34 cellular contexts compared by ENCODE assay signal in genomic region chr9:95237336-95237735, GRCh38.
"Had no signal": no experiment of that assay in that cellular context is flagged by ENCODE, and none has a peak within 500 bp of the region (broad histone marks: within the 10 kb centered on the region; RNA-seq: fewer than 3 reads in every experiment).

No MANE protein-coding gene starts in this region.

- ATAC-seq: activated naive CD4-positive, alpha-beta T cell treated with anti-CD3 and anti-CD28 coated beads, Interleukin-2, amount 50 U/mL, for 72 hours; activated naive CD8-positive, alpha-beta T cell treated with anti-CD3 and anti-CD28 coated beads, Interleukin-2, amount 50 U/mL, for 24 hours; activated T-cell treated with anti-CD3 and anti-CD28 coated beads, Interleukin-2, amount 50 U/mL, for 4 hours; activated T-cell treated with anti-CD3 and anti-CD28 coated beads, Interleukin-2, amount 50 U/mL, for 72 hours; activated T-helper 17 cell treated with anti-CD3 and anti-CD28 coated beads, Interleukin-2, amount 50 U/mL, for 72 hours; body of pancreas had no signal

- H3K4me3 Mint-ChIP-seq: activated naive CD4-positive, alpha-beta T cell treated with anti-CD3 and anti-CD28 coated beads for 36 hours; activated naive CD4-positive, alpha-beta T cell treated with anti-CD3 and anti-CD28 coated beads, Interleukin-2, amount 10 ng/mL, durations not matched to agents 7 days and 5 days; activated naive CD4-positive, alpha-beta T cell treated with anti-CD3 and anti-CD28 coated beads, Interleukin-2, amount 50 U/mL, for 24 hours; activated naive CD8-positive, alpha-beta T cell; activated naive CD8-positive, alpha-beta T cell treated with anti-CD3 and anti-CD28 coated beads for 36 hours; activated naive CD8-positive, alpha-beta T cell treated with anti-CD3 and anti-CD28 coated beads, Interleukin-2, amount 10 ng/mL, durations not matched to agents 7 days and 5 days; activated naive CD8-positive, alpha-beta T cell treated with anti-CD3 and anti-CD28 coated beads, Interleukin-2, amount 50 U/mL, for 24 hours; activated T-cell treated with anti-CD3 and anti-CD28 coated beads, Interleukin-2, amount 50 U/mL, for 24 hours; activated T-cell treated with anti-CD3 and anti-CD28 coated beads, Interleukin-2, amount 50 U/mL, for 4 hours; activated T-cell treated with anti-CD3 and anti-CD28 coated beads, Interleukin-2, amount 50 U/mL, for 72 hours; activated T-helper 1 cell treated with anti-CD3 and anti-CD28 coated beads, Interleukin-12 subunit alpha, Interleukin-12 subunit beta, Interleukin-2, Interleukin-4 antibody, amounts not matched to agents 30 ng/mL and 10 ng/mL and 1 ng/mL, durations not matched to agents 14 hours and 24 hours and 36 hours; activated T-helper 17 cell treated with anti-CD3 and anti-CD28 coated beads, Interleukin-2, amount 50 U/mL, for 72 hours; brain; central memory CD8-positive, alpha-beta T cell had no signal

- H3K27me3 Mint-ChIP-seq: activated naive CD4-positive, alpha-beta T cell treated with anti-CD3 and anti-CD28 coated beads, Interleukin-2, amount 10 ng/mL, durations not matched to agents 7 days and 5 days; activated naive CD4-positive, alpha-beta T cell treated with anti-CD3 and anti-CD28 coated beads, Interleukin-2, amount 50 U/mL, for 24 hours; activated naive CD8-positive, alpha-beta T cell; activated naive CD8-positive, alpha-beta T cell treated with anti-CD3 and anti-CD28 coated beads for 36 hours; activated naive CD8-positive, alpha-beta T cell treated with anti-CD3 and anti-CD28 coated beads, Interleukin-2, amount 10 ng/mL, durations not matched to agents 7 days and 5 days; activated naive CD8-positive, alpha-beta T cell treated with anti-CD3 and anti-CD28 coated beads, Interleukin-2, amount 50 U/mL, for 24 hours; activated T-cell treated with anti-CD3 and anti-CD28 coated beads, Interleukin-2, amount 50 U/mL, for 24 hours; activated T-helper 17 cell treated with anti-CD3 and anti-CD28 coated beads, Interleukin-2, amount 50 U/mL, for 72 hours; central memory CD8-positive, alpha-beta T cell had no signal

- H3K9me3 Mint-ChIP-seq: activated naive CD4-positive, alpha-beta T cell treated with anti-CD3 and anti-CD28 coated beads for 36 hours; activated naive CD4-positive, alpha-beta T cell treated with anti-CD3 and anti-CD28 coated beads, Interleukin-2, amount 50 U/mL, for 24 hours; activated naive CD8-positive, alpha-beta T cell treated with anti-CD3 and anti-CD28 coated beads for 36 hours; activated naive CD8-positive, alpha-beta T cell treated with anti-CD3 and anti-CD28 coated beads, Interleukin-2, amount 50 U/mL, for 24 hours; activated T-cell treated with anti-CD3 and anti-CD28 coated beads, Interleukin-2, amount 50 U/mL, for 24 hours; activated T-cell treated with anti-CD3 and anti-CD28 coated beads, Interleukin-2, amount 50 U/mL, for 4 hours; activated T-cell treated with anti-CD3 and anti-CD28 coated beads, Interleukin-2, amount 50 U/mL, for 72 hours; activated T-helper 17 cell treated with anti-CD3 and anti-CD28 coated beads, Interleukin-2, amount 50 U/mL, for 72 hours; activated T-helper 2 cell treated with anti-CD3 and anti-CD28 coated beads, Interferon-gamma antibody, Interleukin-2, Interleukin-4, amounts not matched to agents 10 μg/mL and 5 μg/mL and 100 μg/mL, durations not matched to agents 14 hours and 24 hours and 36 hours; brain; central memory CD8-positive, alpha-beta T cell had no signal

- H3K4me1 Mint-ChIP-seq: activated naive CD4-positive, alpha-beta T cell treated with anti-CD3 and anti-CD28 coated beads, Interleukin-2, amount 10 ng/mL, durations not matched to agents 7 days and 5 days; activated naive CD4-positive, alpha-beta T cell treated with anti-CD3 and anti-CD28 coated beads, Interleukin-2, amount 50 U/mL, for 24 hours; activated naive CD8-positive, alpha-beta T cell treated with anti-CD3 and anti-CD28 coated beads for 36 hours; activated naive CD8-positive, alpha-beta T cell treated with anti-CD3 and anti-CD28 coated beads, Interleukin-2, amount 10 ng/mL, durations not matched to agents 7 days and 5 days; activated naive CD8-positive, alpha-beta T cell treated with anti-CD3 and anti-CD28 coated beads, Interleukin-2, amount 50 U/mL, for 24 hours; activated T-helper 17 cell treated with anti-CD3 and anti-CD28 coated beads, Interleukin-2, amount 50 U/mL, for 72 hours; brain; central memory CD8-positive, alpha-beta T cell had no signal

- H3K27ac Mint-ChIP-seq: activated naive CD4-positive, alpha-beta T cell treated with anti-CD3 and anti-CD28 coated beads for 36 hours; activated naive CD4-positive, alpha-beta T cell treated with anti-CD3 and anti-CD28 coated beads, Interleukin-2, amount 10 ng/mL, durations not matched to agents 7 days and 5 days; activated naive CD4-positive, alpha-beta T cell treated with anti-CD3 and anti-CD28 coated beads, Interleukin-2, amount 50 U/mL, for 24 hours; activated naive CD8-positive, alpha-beta T cell; activated naive CD8-positive, alpha-beta T cell treated with anti-CD3 and anti-CD28 coated beads for 36 hours; activated naive CD8-positive, alpha-beta T cell treated with anti-CD3 and anti-CD28 coated beads, Interleukin-2, amount 10 ng/mL, durations not matched to agents 7 days and 5 days; activated naive CD8-positive, alpha-beta T cell treated with anti-CD3 and anti-CD28 coated beads, Interleukin-2, amount 50 U/mL, for 24 hours; activated T-cell treated with anti-CD3 and anti-CD28 coated beads, Interleukin-2, amount 50 U/mL, for 24 hours; activated T-cell treated with anti-CD3 and anti-CD28 coated beads, Interleukin-2, amount 50 U/mL, for 72 hours; activated T-helper 17 cell treated with anti-CD3 and anti-CD28 coated beads, Interleukin-2, amount 50 U/mL, for 72 hours; activated T-helper 2 cell treated with anti-CD3 and anti-CD28 coated beads, Interferon-gamma antibody, Interleukin-2, Interleukin-4, amounts not matched to agents 10 μg/mL and 5 μg/mL and 100 μg/mL, durations not matched to agents 14 hours and 24 hours and 36 hours; brain had no signal

- DNase-seq: activated effector memory CD4-positive, alpha-beta T cell treated with anti-CD3 and anti-CD28 coated beads, Interleukin-2, amount 50 U/mL, for 16 hours; activated effector memory CD4-positive, alpha-beta T cell treated with Interleukin-2 at 50 U/mL for 16 hours; activated gamma-delta T cell; activated gamma-delta T cell treated with Interleukin-2 at 50 U/mL for 16 hours; activated naive CD4-positive, alpha-beta T cell; activated naive CD4-positive, alpha-beta T cell treated with anti-CD3 and anti-CD28 coated beads for 36 hours; activated naive CD4-positive, alpha-beta T cell treated with anti-CD3 and anti-CD28 coated beads, Interleukin-2, amount 10 ng/mL, durations not matched to agents 7 days and 5 days; activated naive CD4-positive, alpha-beta T cell treated with anti-CD3 and anti-CD28 coated beads, Interleukin-2, amount 50 U/mL, for 16 hours; activated naive CD4-positive, alpha-beta T cell treated with Interleukin-2 at 50 U/mL for 16 hours; activated naive CD8-positive, alpha-beta T cell treated with anti-CD3 and anti-CD28 coated beads for 36 hours; activated naive CD8-positive, alpha-beta T cell treated with anti-CD3 and anti-CD28 coated beads, Interleukin-2, amount 10 ng/mL, durations not matched to agents 7 days and 5 days; activated naive CD8-positive, alpha-beta T cell treated with anti-CD3 and anti-CD28 coated beads, Interleukin-2, amount 50 U/mL, for 24 hours; activated T-cell treated with anti-CD3 and anti-CD28 coated beads, Interleukin-2, amount 50 U/mL, for 24 hours; activated T-cell treated with anti-CD3 and anti-CD28 coated beads, Interleukin-2, amount 50 U/mL, for 4 hours; activated T-cell treated with anti-CD3 and anti-CD28 coated beads, Interleukin-2, amount 50 U/mL, for 48 hours; activated T-cell treated with anti-CD3 and anti-CD28 coated beads, Interleukin-2, amount 50 U/mL, for 72 hours; adrenal gland; amniotic stem cell; amygdala; anterior cingulate cortex; aorta; body of pancreas; brain microvascular endothelial cell; caudate nucleus; central memory CD4-positive, alpha-beta T cell; cerebellar nuclear complex had no signal
